ENCODE assay signal across 17 cellular contexts in the genomic region with DNA sequence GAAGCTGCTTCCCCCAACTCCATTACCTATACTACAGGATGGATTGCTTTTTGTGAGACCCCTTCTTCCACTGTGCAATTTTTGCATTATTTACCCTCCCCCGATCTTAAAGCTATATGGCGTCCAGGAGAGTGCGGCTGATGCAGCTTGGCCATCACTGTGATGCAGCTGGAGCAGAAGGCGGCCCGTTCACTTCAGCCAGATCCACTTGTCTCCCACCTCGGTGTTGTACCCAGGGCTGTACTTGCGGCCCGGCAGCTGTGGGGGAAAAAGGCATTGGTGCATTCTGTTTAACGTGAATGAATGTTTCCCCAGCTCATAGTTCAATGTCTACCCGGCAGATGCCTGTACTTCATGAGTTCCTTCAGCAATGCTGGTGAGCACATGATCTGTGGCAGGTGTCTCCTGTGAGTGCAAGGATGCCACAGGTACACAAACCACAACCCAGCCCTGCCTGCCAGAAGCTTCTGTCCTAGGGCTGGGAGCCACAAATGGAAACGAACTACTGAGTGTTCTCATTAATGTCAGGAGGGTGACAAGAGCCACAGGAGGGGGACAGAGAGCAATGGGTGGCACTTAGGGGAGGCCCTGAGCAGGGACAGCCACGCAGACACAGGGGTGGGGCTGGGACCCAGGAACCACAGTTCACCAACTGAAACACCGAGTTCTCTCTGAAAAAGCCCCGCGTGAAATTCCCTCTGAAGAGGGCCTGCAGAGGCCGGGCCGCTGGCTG.
A peak's percentile ranks its signal among the peaks of the same experiment; 100 is the strongest.
DNase-seq lines count a peak whose midpoint lies in the region; ATAC-seq, FAIRE-seq and TF ChIP-seq lines count a peak whose summit lies in the region.
"Had no signal": no experiment of that assay in that cellular context is flagged by ENCODE, and none has a peak within 500 bp of the region (broad histone marks: within the 10 kb centered on the region; RNA-seq: fewer than 3 reads in every experiment).

No MANE protein-coding gene starts in this region.

- no peak for DNase-seq in activated naive CD8-positive, alpha-beta T cell treated with anti-CD3 and anti-CD28 coated beads, Interleukin-2, amount 10 ng/mL, durations not matched to agents 7 days and 5 days
- no peak for DNase-seq in activated naive CD8-positive, alpha-beta T cell treated with anti-CD3 and anti-CD28 coated beads for 36 hours
- DNase-seq in GM13976 (ENCODE audit: low spot score), result peak; percentile 73
- DNase-seq in activated CD8-positive, alpha-beta T cell treated with anti-CD3 and anti-CD28 coated beads, Interleukin-2, amount 10 ng/mL, durations not matched to agents 7 days and 5 days, result no peak
- DNase-seq in sciatic nerve (ENCODE audit: low spot score), result peak; percentile 32
- no peak for DNase-seq in urothelium cell line (ENCODE audit: low spot score)
- no peak for DNase-seq in NCI-H524 (lab: John Stamatoyannopoulos, UW)
- DNase-seq: activated CD4-positive, alpha-beta T cell treated with anti-CD3 and anti-CD28 coated beads, Interleukin-2, amount 10 ng/mL, durations not matched to agents 7 days and 5 days; CD8-positive, alpha-beta T cell; esophagus squamous epithelium; NCI-H1417 treated with DMSO at 0.1 percent for 48 hours; NCI-H82; occipital lobe; PC-9; stimulated activated CD4-positive, alpha-beta T cell treated with anti-CD3 and anti-CD28 coated beads, Interleukin-1b, Interleukin-23, amount 100 ng/mL, for 48 hours had no signal

- intact Hi-C loops in sciatic nerve (cut with DNase I), result no loop called here

- ATAC-seq in activated naive CD8-positive, alpha-beta T cell treated with anti-CD3 and anti-CD28 coated beads, Interleukin-2, amount 10 ng/mL, durations not matched to agents 7 days and 5 days (ENCODE audit: low read depth), result peak; percentile 56
- ATAC-seq in activated CD8-positive, alpha-beta T cell treated with anti-CD3 and anti-CD28 coated beads, Interleukin-2, amount 10 ng/mL, durations not matched to agents 7 days and 5 days, result peak; percentile 63
- ATAC-seq in sciatic nerve, result no peak
- no peak for ATAC-seq in HG03045 (IDR thresholded peaks at IDR 0.05; ENCODE audit: unreplicated experiment)
- ATAC-seq: CD8-positive, alpha-beta T cell had no signal

- no peak for TF ChIP-seq CTCF in GM13976 (IDR thresholded peaks at IDR 0.05; ENCODE audit: borderline replicate concordance, control extremely low read depth, extremely low read depth, insufficient read depth, missing control alignments)

- POLR2A ChIA-PET in activated naive CD8-positive, alpha-beta T cell treated with anti-CD3 and anti-CD28 coated beads, Interleukin-2, amount 10 ng/mL, durations not matched to agents 7 days and 5 days (lab: Charles Lee), result no interaction called here
- POLR2A ChIA-PET in activated CD8-positive, alpha-beta T cell treated with anti-CD3 and anti-CD28 coated beads, Interleukin-2, amount 10 ng/mL, durations not matched to agents 7 days and 5 days (lab: Charles Lee), result interaction anchor here (0.6 kb wide), 1 partner anchor 967 kb away, joined by 4 read pairs; no protein-coding TSS in a partner anchor

- no peak overlapping the region for H3K27ac Mint-ChIP-seq in activated naive CD8-positive, alpha-beta T cell treated with anti-CD3 and anti-CD28 coated beads, Interleukin-2, amount 10 ng/mL, durations not matched to agents 7 days and 5 days
- H3K27ac Mint-ChIP-seq in activated naive CD8-positive, alpha-beta T cell treated with anti-CD3 and anti-CD28 coated beads for 36 hours, result no peak overlapping the region
- peak overlapping the region; percentile 61 for H3K27ac Mint-ChIP-seq in activated CD8-positive, alpha-beta T cell treated with anti-CD3 and anti-CD28 coated beads, Interleukin-2, amount 10 ng/mL, durations not matched to agents 7 days and 5 days
- H3K27ac Mint-ChIP-seq: activated CD4-positive, alpha-beta T cell treated with anti-CD3 and anti-CD28 coated beads, Interleukin-2, amount 10 ng/mL, durations not matched to agents 7 days and 5 days; activated naive CD8-positive, alpha-beta T cell; CD8-positive, alpha-beta T cell had no signal

- in situ Hi-C loops in GM13976 (cut with MboI; ENCODE audit: low sequenced_read_pairs, unreplicated experiment), result no loop called here

- peaks cover 2% of the 10 kb centered on the region for H3K36me3 Mint-ChIP-seq in activated naive CD8-positive, alpha-beta T cell treated with anti-CD3 and anti-CD28 coated beads, Interleukin-2, amount 10 ng/mL, durations not matched to agents 7 days and 5 days
- H3K36me3 Mint-ChIP-seq in activated naive CD8-positive, alpha-beta T cell treated with anti-CD3 and anti-CD28 coated beads for 36 hours, result peaks cover 14% of the 10 kb centered on the region
- H3K36me3 Mint-ChIP-seq in activated CD8-positive, alpha-beta T cell treated with anti-CD3 and anti-CD28 coated beads, Interleukin-2, amount 10 ng/mL, durations not matched to agents 7 days and 5 days (ENCODE audit: low read depth), result peaks cover 6% of the 10 kb centered on the region

- H3K9me3 Mint-ChIP-seq in activated naive CD8-positive, alpha-beta T cell treated with anti-CD3 and anti-CD28 coated beads, Interleukin-2, amount 10 ng/mL, durations not matched to agents 7 days and 5 days, result no peaks in the 10 kb centered on the region
- H3K9me3 Mint-ChIP-seq in activated naive CD8-positive, alpha-beta T cell treated with anti-CD3 and anti-CD28 coated beads for 36 hours, result no peaks in the 10 kb centered on the region
- H3K9me3 Mint-ChIP-seq in activated CD8-positive, alpha-beta T cell treated with anti-CD3 and anti-CD28 coated beads, Interleukin-2, amount 10 ng/mL, durations not matched to agents 7 days and 5 days (ENCODE audit: insufficient read depth), result no peaks in the 10 kb centered on the region
- H3K9me3 Mint-ChIP-seq: activated CD4-positive, alpha-beta T cell treated with anti-CD3 and anti-CD28 coated beads, Interleukin-2, amount 10 ng/mL, durations not matched to agents 7 days and 5 days; CD8-positive, alpha-beta T cell had no signal

- no peak for FAIRE-seq in urothelium cell line (lab: Jason Lieb, UNC)

- peaks cover 4% of the 10 kb centered on the region for H3K4me1 Mint-ChIP-seq in activated naive CD8-positive, alpha-beta T cell treated with anti-CD3 and anti-CD28 coated beads, Interleukin-2, amount 10 ng/mL, durations not matched to agents 7 days and 5 days
- no peaks in the 10 kb centered on the region for H3K4me1 Mint-ChIP-seq in activated naive CD8-positive, alpha-beta T cell treated with anti-CD3 and anti-CD28 coated beads for 36 hours
- peaks cover 5% of the 10 kb centered on the region for H3K4me1 Mint-ChIP-seq in activated CD8-positive, alpha-beta T cell treated with anti-CD3 and anti-CD28 coated beads, Interleukin-2, amount 10 ng/mL, durations not matched to agents 7 days and 5 days (ENCODE audit: low read depth)

- no peak overlapping the region for H3K4me3 Mint-ChIP-seq in activated naive CD8-positive, alpha-beta T cell treated with anti-CD3 and anti-CD28 coated beads, Interleukin-2, amount 10 ng/mL, durations not matched to agents 7 days and 5 days
- no peak overlapping the region for H3K4me3 Mint-ChIP-seq in activated naive CD8-positive, alpha-beta T cell treated with anti-CD3 and anti-CD28 coated beads for 36 hours
- no peak overlapping the region for H3K4me3 Mint-ChIP-seq in activated CD8-positive, alpha-beta T cell treated with anti-CD3 and anti-CD28 coated beads, Interleukin-2, amount 10 ng/mL, durations not matched to agents 7 days and 5 days
- H3K4me3 Mint-ChIP-seq: activated CD4-positive, alpha-beta T cell treated with anti-CD3 and anti-CD28 coated beads, Interleukin-2, amount 10 ng/mL, durations not matched to agents 7 days and 5 days; activated naive CD8-positive, alpha-beta T cell; CD8-positive, alpha-beta T cell had no signal

- CTCF ChIA-PET in activated CD8-positive, alpha-beta T cell treated with anti-CD3 and anti-CD28 coated beads, Interleukin-2, amount 10 ng/mL, durations not matched to agents 7 days and 5 days (lab: Charles Lee), result interaction anchor here (1.4 kb wide), 1 partner anchor 29 kb away, joined by 5 read pairs; no protein-coding TSS in a partner anchor

- H3K27me3 Mint-ChIP-seq in activated naive CD8-positive, alpha-beta T cell treated with anti-CD3 and anti-CD28 coated beads, Interleukin-2, amount 10 ng/mL, durations not matched to agents 7 days and 5 days, result no peaks in the 10 kb centered on the region
- no peaks in the 10 kb centered on the region for H3K27me3 Mint-ChIP-seq in activated naive CD8-positive, alpha-beta T cell treated with anti-CD3 and anti-CD28 coated beads for 36 hours
- no peaks in the 10 kb centered on the region for H3K27me3 Mint-ChIP-seq in activated CD8-positive, alpha-beta T cell treated with anti-CD3 and anti-CD28 coated beads, Interleukin-2, amount 10 ng/mL, durations not matched to agents 7 days and 5 days (ENCODE audit: low read depth)
- H3K27me3 Mint-ChIP-seq: activated CD4-positive, alpha-beta T cell treated with anti-CD3 and anti-CD28 coated beads, Interleukin-2, amount 10 ng/mL, durations not matched to agents 7 days and 5 days; activated naive CD8-positive, alpha-beta T cell had no signal

Comparison
In these comparisons a context has a peak if more than half of its experiments do, and no peak if none do; other contexts are left out.
1. ATAC-seq: peak in activated naive CD8-positive, alpha-beta T cell treated with anti-CD3 and anti-CD28 coated beads, Interleukin-2, amount 10 ng/mL, durations not matched to agents 7 days and 5 days (single experiment) and activated CD8-positive, alpha-beta T cell treated with anti-CD3 and anti-CD28 coated beads, Interleukin-2, amount 10 ng/mL, durations not matched to agents 7 days and 5 days (single experiment); none in sciatic nerve (single experiment) and HG03045 (single experiment).
2. DNase-seq: peak in GM13976 (single experiment) and sciatic nerve (single experiment); none in activated naive CD8-positive, alpha-beta T cell treated with anti-CD3 and anti-CD28 coated beads, Interleukin-2, amount 10 ng/mL, durations not matched to agents 7 days and 5 days (single experiment), activated naive CD8-positive, alpha-beta T cell treated with anti-CD3 and anti-CD28 coated beads for 36 hours (single experiment), activated CD8-positive, alpha-beta T cell treated with anti-CD3 and anti-CD28 coated beads, Interleukin-2, amount 10 ng/mL, durations not matched to agents 7 days and 5 days (single experiment), urothelium cell line (single experiment) and NCI-H524 (0 of 2).